ENCODE assay signal across 24 cellular contexts in genomic region chr14:64845878-64846277, GRCh38. TPM values are rescaled to one million over a fixed set of nuclear protein-coding genes. Genes with fewer than 3 reads are reported as not detected.
A peak's percentile ranks its signal among the peaks of the same experiment; 100 is the strongest.
DNase-seq lines count a peak whose midpoint lies in the region; FAIRE-seq and TF ChIP-seq lines count a peak whose summit lies in the region.
"Had no signal": no experiment of that assay in that cellular context is flagged by ENCODE, and none has a peak within 500 bp of the region (broad histone marks: within the 10 kb centered on the region; RNA-seq: fewer than 3 reads in every experiment).

No MANE protein-coding gene starts in this region.

- peak overlapping the region; percentile 64 for H3K27ac Mint-ChIP-seq in astrocyte (ENCODE audit: unreplicated experiment)
- H3K27ac Mint-ChIP-seq: activated naive CD8-positive, alpha-beta T cell treated with anti-CD3 and anti-CD28 coated beads, Interleukin-2, amount 10 ng/mL, durations not matched to agents 7 days and 5 days; T-helper 17 cell had no signal

- no peak overlapping the region for H3K4me3 Mint-ChIP-seq in astrocyte (ENCODE audit: unreplicated experiment)
- H3K4me3 Mint-ChIP-seq: activated naive CD8-positive, alpha-beta T cell treated with anti-CD3 and anti-CD28 coated beads, Interleukin-2, amount 10 ng/mL, durations not matched to agents 7 days and 5 days; CD8-positive, alpha-beta memory T cell; T-helper 17 cell had no signal

- H3K9ac ChIP-seq in astrocyte (ENCODE audit: low read length): no peak overlapping the region
- H3K9ac ChIP-seq: KMS-11 had no signal

- H3K36me3 Mint-ChIP-seq in astrocyte (ENCODE audit: low read depth, unreplicated experiment): no peaks in the 10 kb centered on the region
- H3K36me3 Mint-ChIP-seq: activated naive CD8-positive, alpha-beta T cell treated with anti-CD3 and anti-CD28 coated beads, Interleukin-2, amount 10 ng/mL, durations not matched to agents 7 days and 5 days; CD8-positive, alpha-beta memory T cell had no signal

- intact Hi-C loops in cardiac septum (cut with DNase I): no loop called here

- H3K27ac ChIP-seq in cardiac muscle cell: peak overlapping the region; percentile 0
- no peak overlapping the region for H3K27ac ChIP-seq in astrocyte (ENCODE audit: low read depth, low read length)
- H3K27ac ChIP-seq: 22Rv1, colonic mucosa, KMS-11, lower lobe of right lung, neutrophil had no signal

- peaks cover 3% of the 10 kb centered on the region for H3K9me3 Mint-ChIP-seq in astrocyte (ENCODE audit: unreplicated experiment)
- H3K9me3 Mint-ChIP-seq: activated naive CD8-positive, alpha-beta T cell treated with anti-CD3 and anti-CD28 coated beads, Interleukin-2, amount 10 ng/mL, durations not matched to agents 7 days and 5 days; CD8-positive, alpha-beta memory T cell had no signal

- TF ChIP-seq CTCF in cardiac muscle cell (IDR thresholded peaks at IDR 0.05; ENCODE audit: low read depth, low read length) (no peak), astrocyte (IDR thresholded peaks at IDR 0.05; ENCODE audit: insufficient read depth, low read depth, low read length) (no peak)

- no peaks in the 10 kb centered on the region for H4K20me1 ChIP-seq in astrocyte (ENCODE audit: insufficient read depth, low read length)

- no peak overlapping the region for H2AFZ ChIP-seq in astrocyte (ENCODE audit: low read depth, low read length)

- peak overlapping the region; percentile 33 for H3K4me2 ChIP-seq in astrocyte (ENCODE audit: low read length)
- H3K4me2 ChIP-seq: KMS-11 had no signal

- H3K4me1 Mint-ChIP-seq in astrocyte (ENCODE audit: low read depth, unreplicated experiment): peaks cover 10% of the 10 kb centered on the region

- FAIRE-seq in astrocyte (lab: Jason Lieb, UNC) (peak; percentile 9), urothelium cell line (lab: Jason Lieb, UNC) (peak; percentile 93), GM12892 (lab: Jason Lieb, UNC) (no peak)

- H3K36me3 ChIP-seq in cardiac muscle cell (no peaks in the 10 kb centered on the region), astrocyte (ENCODE audit: insufficient read depth, low read length) (no peaks in the 10 kb centered on the region)
- H3K36me3 ChIP-seq: colonic mucosa, lower lobe of right lung, neutrophil had no signal

- peaks cover 20% of the 10 kb centered on the region for H3K27me3 Mint-ChIP-seq in astrocyte (ENCODE audit: low read depth, unreplicated experiment)

- peaks cover 25% of the 10 kb centered on the region for H3K4me1 ChIP-seq in cardiac muscle cell (ENCODE audit: low read depth)
- peaks cover 3% of the 10 kb centered on the region for H3K4me1 ChIP-seq in astrocyte (ENCODE audit: insufficient read depth, low read length)
- H3K4me1 ChIP-seq: colonic mucosa, lower lobe of right lung had no signal

- H3K9me3 ChIP-seq in cardiac muscle cell (ENCODE audit: low read depth) (no peaks in the 10 kb centered on the region), astrocyte (ENCODE audit: insufficient read depth, low read depth, low read length) (no peaks in the 10 kb centered on the region)
- H3K9me3 ChIP-seq: colonic mucosa, lower lobe of right lung, neutrophil had no signal

- H3K4me3 ChIP-seq in cardiac muscle cell: no peak overlapping the region
- H3K4me3 ChIP-seq in astrocyte (ENCODE audit: insufficient read depth, low read depth, low read length): no peak overlapping the region
- H3K4me3 ChIP-seq: colonic mucosa, lower lobe of right lung had no signal

- no peaks in the 10 kb centered on the region for H3K27me3 ChIP-seq in cardiac muscle cell
- H3K27me3 ChIP-seq in astrocyte (ENCODE audit: insufficient read depth, low read length): peaks cover 72% of the 10 kb centered on the region
- H3K27me3 ChIP-seq: colonic mucosa had no signal

- DNase-seq in cardiac muscle cell (ENCODE audit: low read depth in 1 of 2, low spot score in 1 of 2) (no peak), cardiac septum (ENCODE audit: low spot score) (no peak), astrocyte (ENCODE audit: low read depth) (peak; percentile 86), islet precursor cell (peak; percentile 85), urothelium cell line (ENCODE audit: low spot score) (peak; percentile 91), GDM1 (lab: John Stamatoyannopoulos, UW) (no peak), GM12892 (ENCODE audit: insufficient read length) (no peak), NCI-H524 (lab: John Stamatoyannopoulos, UW) (no peak)
- DNase-seq: activated CD4-positive, alpha-beta T cell treated with anti-CD3 and anti-CD28 coated beads for 4 hours; activated naive CD8-positive, alpha-beta T cell treated with anti-CD3 and anti-CD28 coated beads, Interleukin-2, amount 10 ng/mL, durations not matched to agents 7 days and 5 days; activated T-cell treated with anti-CD3 and anti-CD28 coated beads for 4 hours; CD8-positive, alpha-beta memory T cell; colonic mucosa; GF-D8; GOT3; lower lobe of right lung; NCI-H1436 treated with DMSO at 0.1 percent for 48 hours; NCI-H510A treated with DMSO at 0.1 percent for 48 hours; PC-3; stimulated activated naive CD4-positive, alpha-beta T cell; T-helper 17 cell had no signal

- H3K79me2 ChIP-seq in astrocyte (ENCODE audit: insufficient read depth, low read length): no peaks in the 10 kb centered on the region

- TF ChIP-seq POLR2A in GM12892 (IDR thresholded peaks at IDR 0.05; ENCODE audit: low read depth, low read length): no peak

RNA-seq across cellular contexts. Expression of gene SPTB, which starts 33.8 kb away (rescaled TPM):
- total RNA-seq in cardiac muscle cell (9.2 and 13.6 TPM in 2 replicates), cardiac septum (113 TPM), astrocyte (0.32 and 0.43 TPM in 2 replicates)
- polyA plus RNA-seq in cardiac muscle cell: 6.4 and 9.9 TPM in 2 replicates
- polyA plus RNA-seq in GM12892 (2012; ENCODE audit: missing spikeins): 0.06 TPM
- total RNA-seq: activated naive CD8-positive, alpha-beta T cell treated with anti-CD3 and anti-CD28 coated beads, Interleukin-2, amount 10 ng/mL, durations not matched to agents 7 days and 5 days had no signal

Comparison
In these comparisons a context has a peak if more than half of its experiments do, and no peak if none do; other contexts are left out.
1. DNase-seq: peak in astrocyte (single experiment), islet precursor cell (single experiment) and urothelium cell line (single experiment); none in cardiac muscle cell (0 of 2), cardiac septum (single experiment), GDM1 (single experiment), GM12892 (single experiment) and NCI-H524 (0 of 2).